25 cellular contexts compared by ENCODE assay signal in genomic region chr2:86831537-86831936, GRCh38. TPM values are rescaled to one million over a fixed set of nuclear protein-coding genes. Genes with fewer than 3 reads are reported as not detected.
A peak's percentile ranks its signal among the peaks of the same experiment; 100 is the strongest.
DNase-seq lines count a peak whose midpoint lies in the region; ATAC-seq and TF ChIP-seq lines count a peak whose summit lies in the region.
"Had no signal": no experiment of that assay in that cellular context is flagged by ENCODE, and none has a peak within 500 bp of the region (broad histone marks: within the 10 kb centered on the region; RNA-seq: fewer than 3 reads in every experiment).

No MANE protein-coding gene starts in this region.

- peak overlapping the region; percentile 89 for H3K27ac Mint-ChIP-seq in activated CD8-positive, alpha-beta memory T cell treated with anti-CD3 and anti-CD28 coated beads, Interleukin-2, amount 10 ng/mL, durations not matched to agents 7 days and 5 days
- peak overlapping the region; percentile 95 for H3K27ac Mint-ChIP-seq in activated naive CD8-positive, alpha-beta T cell treated with anti-CD3 and anti-CD28 coated beads for 36 hours
- H3K27ac Mint-ChIP-seq: activated T-helper 2 cell treated with anti-CD3 and anti-CD28 coated beads, Interferon-gamma antibody, Interleukin-2, Interleukin-4, amounts not matched to agents 10 μg/mL and 5 μg/mL and 100 μg/mL, durations not matched to agents 14 hours and 24 hours and 36 hours; B cell had no signal

- H3K36me3 ChIP-seq in Loucy (ENCODE audit: insufficient read depth, low read length) (no peaks in the 10 kb centered on the region), skeletal muscle satellite cell (ENCODE audit: insufficient read depth, low read length) (no peaks in the 10 kb centered on the region), MM.1S (replicated peaks; ENCODE audit: insufficient read depth, low read length) (no peaks in the 10 kb centered on the region)
- H3K36me3 ChIP-seq in effector memory CD4-positive, alpha-beta T cell (ENCODE audit: control insufficient read depth, insufficient read depth, low read length) = no peaks in the 10 kb centered on the region
- H3K36me3 ChIP-seq: esophagus muscularis mucosa, gastrocnemius medialis, tibial artery had no signal

- H3K9me3 ChIP-seq in Loucy (ENCODE audit: insufficient read depth, low read depth, low read length) (no peaks in the 10 kb centered on the region), skeletal muscle satellite cell (replicated peaks; ENCODE audit: low read length) (no peaks in the 10 kb centered on the region), MM.1S (replicated peaks; ENCODE audit: insufficient read depth, low read length) (no peaks in the 10 kb centered on the region)
- no peaks in the 10 kb centered on the region for H3K9me3 ChIP-seq in effector memory CD4-positive, alpha-beta T cell (ENCODE audit: control insufficient read depth, low read length)
- H3K9me3 ChIP-seq: esophagus muscularis mucosa, gastrocnemius medialis, tibial artery had no signal

- H3K4me3 ChIP-seq in Loucy (ENCODE audit: low read length, poor library complexity, severe bottlenecking) (no peak overlapping the region), skeletal muscle satellite cell (ENCODE audit: low read length) (no peak overlapping the region), MM.1S (ENCODE audit: low read length) (no peak overlapping the region)
- no peak overlapping the region for H3K4me3 ChIP-seq in effector memory CD4-positive, alpha-beta T cell (ENCODE audit: insufficient read depth, low read depth, low read length, poor library complexity, severe bottlenecking)
- H3K4me3 ChIP-seq: esophagus muscularis mucosa, gastrocnemius medialis, tibial artery had no signal

- H3K9me2 ChIP-seq in Loucy (replicated peaks; ENCODE audit: low read depth, low read length) = no peaks in the 10 kb centered on the region
- no peaks in the 10 kb centered on the region for H3K9me2 ChIP-seq in MM.1S (replicated peaks; ENCODE audit: insufficient read depth, low read length)

- intact Hi-C loops in head of caudate nucleus (cut with DNase I) = no loop called here

- no peaks in the 10 kb centered on the region for H3K27me3 Mint-ChIP-seq in activated CD8-positive, alpha-beta memory T cell treated with anti-CD3 and anti-CD28 coated beads, Interleukin-2, amount 10 ng/mL, durations not matched to agents 7 days and 5 days
- no peaks in the 10 kb centered on the region for H3K27me3 Mint-ChIP-seq in activated naive CD8-positive, alpha-beta T cell treated with anti-CD3 and anti-CD28 coated beads for 36 hours

- no peaks in the 10 kb centered on the region for H3K9me3 Mint-ChIP-seq in activated CD8-positive, alpha-beta memory T cell treated with anti-CD3 and anti-CD28 coated beads, Interleukin-2, amount 10 ng/mL, durations not matched to agents 7 days and 5 days (ENCODE audit: low read depth)
- H3K9me3 Mint-ChIP-seq in activated naive CD8-positive, alpha-beta T cell treated with anti-CD3 and anti-CD28 coated beads for 36 hours = no peaks in the 10 kb centered on the region
- H3K9me3 Mint-ChIP-seq: activated T-helper 2 cell treated with anti-CD3 and anti-CD28 coated beads, Interferon-gamma antibody, Interleukin-2, Interleukin-4, amounts not matched to agents 10 μg/mL and 5 μg/mL and 100 μg/mL, durations not matched to agents 14 hours and 24 hours and 36 hours had no signal

- CTCF ChIA-PET in activated CD8-positive, alpha-beta memory T cell treated with anti-CD3 and anti-CD28 coated beads, Interleukin-2, amount 10 ng/mL, durations not matched to agents 7 days and 5 days (lab: Charles Lee) = interaction anchor here (1.6 kb wide), 1 partner anchor 24 kb away, joined by 4 read pairs; no protein-coding TSS in a partner anchor

- no peak for DNase-seq in activated CD8-positive, alpha-beta memory T cell treated with anti-CD3 and anti-CD28 coated beads, Interleukin-2, amount 10 ng/mL, durations not matched to agents 7 days and 5 days
- no peak for DNase-seq in activated CD8-positive, alpha-beta memory T cell treated with anti-CD3 and anti-CD28 coated beads, Interleukin-2, amount 50 U/mL, for 4 hours
- no peak for DNase-seq in activated naive CD8-positive, alpha-beta T cell treated with anti-CD3 and anti-CD28 coated beads for 36 hours
- DNase-seq in head of caudate nucleus = no peak
- no peak for DNase-seq in effector memory CD4-positive, alpha-beta T cell
- DNase-seq in MM.1S = no peak
- DNase-seq: DMS79; effector CD8-positive, alpha-beta T cell; gastrocnemius medialis; HCEC 1CT; Kasumi-1; NCI-H1105; NCI-H524; nucleus accumbens; stimulated activated CD4-positive, alpha-beta T cell treated with anti-CD3 and anti-CD28 coated beads, Interleukin-2, amount 100 ng/mL, for 48 hours; stimulated activated naive CD4-positive, alpha-beta T cell; tibial artery had no signal

- no peak overlapping the region for H3K4me2 ChIP-seq in Loucy (ENCODE audit: low read depth, low read length, poor library complexity, severe bottlenecking)
- H3K4me2 ChIP-seq in skeletal muscle satellite cell (ENCODE audit: low read length) = peak overlapping the region; percentile 15
- H3K4me2 ChIP-seq in MM.1S (ENCODE audit: low read depth, low read length) = no peak overlapping the region

- no peak overlapping the region for H3K27ac ChIP-seq in effector memory CD4-positive, alpha-beta T cell (ENCODE audit: insufficient read depth, low read length, poor library complexity, severe bottlenecking)
- H3K27ac ChIP-seq in MM.1S (ENCODE audit: low read length) = no peak overlapping the region
- H3K27ac ChIP-seq: esophagus muscularis mucosa, gastrocnemius medialis, tibial artery had no signal

- no peaks in the 10 kb centered on the region for H4K20me1 ChIP-seq in Loucy (ENCODE audit: insufficient read depth, low read length, poor library complexity, severe bottlenecking)
- H4K20me1 ChIP-seq in MM.1S (ENCODE audit: insufficient read depth, low read length) = no peaks in the 10 kb centered on the region

- ATAC-seq in activated CD8-positive, alpha-beta memory T cell treated with anti-CD3 and anti-CD28 coated beads, Interleukin-2, amount 10 ng/mL, durations not matched to agents 7 days and 5 days = no peak
- ATAC-seq: gastrocnemius medialis had no signal

- H3K4me1 ChIP-seq in Loucy (ENCODE audit: insufficient read depth, low read length, poor library complexity, severe bottlenecking) = peaks cover under 1% of the 10 kb centered on the region
- no peaks in the 10 kb centered on the region for H3K4me1 ChIP-seq in skeletal muscle satellite cell (ENCODE audit: control insufficient read depth, insufficient read depth, low read length)
- no peaks in the 10 kb centered on the region for H3K4me1 ChIP-seq in effector memory CD4-positive, alpha-beta T cell (ENCODE audit: control insufficient read depth, insufficient read depth, low read length, poor library complexity, severe bottlenecking)
- no peaks in the 10 kb centered on the region for H3K4me1 ChIP-seq in MM.1S (ENCODE audit: low read length)
- H3K4me1 ChIP-seq: gastrocnemius medialis, tibial artery had no signal

- TF ChIP-seq CTCF in Loucy (conservative IDR thresholded peaks at IDR 0.05; ENCODE audit: low read length) (no peak), MM.1S (IDR thresholded peaks at IDR 0.05; ENCODE audit: low read length) (no peak)

- H3K36me3 Mint-ChIP-seq in activated CD8-positive, alpha-beta memory T cell treated with anti-CD3 and anti-CD28 coated beads, Interleukin-2, amount 10 ng/mL, durations not matched to agents 7 days and 5 days = peaks cover 3% of the 10 kb centered on the region
- H3K36me3 Mint-ChIP-seq in activated naive CD8-positive, alpha-beta T cell treated with anti-CD3 and anti-CD28 coated beads for 36 hours = peaks cover 6% of the 10 kb centered on the region

- H3K79me2 ChIP-seq in Loucy (ENCODE audit: insufficient read depth, low read length) (no peaks in the 10 kb centered on the region), MM.1S (ENCODE audit: low read length) (no peaks in the 10 kb centered on the region)

- H3K9ac ChIP-seq in Loucy (ENCODE audit: low read depth, low read length, poor library complexity, severe bottlenecking) (no peak overlapping the region), skeletal muscle satellite cell (ENCODE audit: low read depth, low read length) (no peak overlapping the region), MM.1S (ENCODE audit: low read length) (no peak overlapping the region)

- H3F3A ChIP-seq in Loucy (ENCODE audit: low read depth) (no peaks in the 10 kb centered on the region), MM.1S (ENCODE audit: insufficient read depth, low read length) (no peaks in the 10 kb centered on the region)

- H3K4me3 Mint-ChIP-seq in activated CD8-positive, alpha-beta memory T cell treated with anti-CD3 and anti-CD28 coated beads, Interleukin-2, amount 10 ng/mL, durations not matched to agents 7 days and 5 days = peak overlapping the region; percentile 53
- H3K4me3 Mint-ChIP-seq in activated naive CD8-positive, alpha-beta T cell treated with anti-CD3 and anti-CD28 coated beads for 36 hours = peak overlapping the region; percentile 76
- H3K4me3 Mint-ChIP-seq: B cell had no signal

- H3K27me3 ChIP-seq in Loucy (ENCODE audit: insufficient read depth, low read length, poor library complexity, severe bottlenecking) = no peaks in the 10 kb centered on the region
- H3K27me3 ChIP-seq in skeletal muscle satellite cell (ENCODE audit: control insufficient read depth, insufficient read depth, low read length) = peaks cover 25% of the 10 kb centered on the region
- H3K27me3 ChIP-seq in effector memory CD4-positive, alpha-beta T cell (replicated peaks; ENCODE audit: control insufficient read depth, insufficient read depth, low read length, poor library complexity, severe bottlenecking) = no peaks in the 10 kb centered on the region
- H3K27me3 ChIP-seq in MM.1S (replicated peaks; ENCODE audit: insufficient read depth, low read length) = no peaks in the 10 kb centered on the region
- H3K27me3 ChIP-seq: esophagus muscularis mucosa, gastrocnemius medialis, tibial artery had no signal

- H3K4me1 Mint-ChIP-seq in activated CD8-positive, alpha-beta memory T cell treated with anti-CD3 and anti-CD28 coated beads, Interleukin-2, amount 10 ng/mL, durations not matched to agents 7 days and 5 days = peaks cover 76% of the 10 kb centered on the region
- peaks cover 78% of the 10 kb centered on the region for H3K4me1 Mint-ChIP-seq in activated naive CD8-positive, alpha-beta T cell treated with anti-CD3 and anti-CD28 coated beads for 36 hours
- H3K4me1 Mint-ChIP-seq: B cell had no signal

- H2AFZ ChIP-seq in Loucy (ENCODE audit: low read length) = peak overlapping the region; percentile 60
- no peak overlapping the region for H2AFZ ChIP-seq in MM.1S (ENCODE audit: low read length)

RNA-seq across cellular contexts. Expression of gene CD8B, which starts 30.1 kb away (rescaled TPM):
- total RNA-seq in activated CD8-positive, alpha-beta memory T cell treated with anti-CD3 and anti-CD28 coated beads, Interleukin-2, amount 10 ng/mL, durations not matched to agents 7 days and 5 days = 100 to 1,000 TPM; 296 to 396 TPM
- total RNA-seq in activated naive CD8-positive, alpha-beta T cell treated with anti-CD3 and anti-CD28 coated beads for 36 hours = 100 to 1,000 TPM; 260 to 268 TPM
- total RNA-seq in skeletal muscle satellite cell (2012; rRNA removed) = not detected in 2 replicates
- total RNA-seq: B cell, chondrocyte, lung microvascular endothelial cell, pulmonary artery endothelial cell had no signal

RNA-seq across cellular contexts. Expression of gene CD8A, which starts 40.8 kb away (rescaled TPM):
- 100 to 1,000 TPM; 686 to 756 TPM for total RNA-seq in activated CD8-positive, alpha-beta memory T cell treated with anti-CD3 and anti-CD28 coated beads, Interleukin-2, amount 10 ng/mL, durations not matched to agents 7 days and 5 days
- 100 to 1,000 TPM; 356 to 357 TPM for total RNA-seq in activated naive CD8-positive, alpha-beta T cell treated with anti-CD3 and anti-CD28 coated beads for 36 hours
- not detected in 2 replicates for total RNA-seq in skeletal muscle satellite cell (2012; rRNA removed)
- total RNA-seq: chondrocyte, lung microvascular endothelial cell, pulmonary artery endothelial cell had no signal
